ENCODE assay signal across 8 cellular contexts in the genomic region with DNA sequence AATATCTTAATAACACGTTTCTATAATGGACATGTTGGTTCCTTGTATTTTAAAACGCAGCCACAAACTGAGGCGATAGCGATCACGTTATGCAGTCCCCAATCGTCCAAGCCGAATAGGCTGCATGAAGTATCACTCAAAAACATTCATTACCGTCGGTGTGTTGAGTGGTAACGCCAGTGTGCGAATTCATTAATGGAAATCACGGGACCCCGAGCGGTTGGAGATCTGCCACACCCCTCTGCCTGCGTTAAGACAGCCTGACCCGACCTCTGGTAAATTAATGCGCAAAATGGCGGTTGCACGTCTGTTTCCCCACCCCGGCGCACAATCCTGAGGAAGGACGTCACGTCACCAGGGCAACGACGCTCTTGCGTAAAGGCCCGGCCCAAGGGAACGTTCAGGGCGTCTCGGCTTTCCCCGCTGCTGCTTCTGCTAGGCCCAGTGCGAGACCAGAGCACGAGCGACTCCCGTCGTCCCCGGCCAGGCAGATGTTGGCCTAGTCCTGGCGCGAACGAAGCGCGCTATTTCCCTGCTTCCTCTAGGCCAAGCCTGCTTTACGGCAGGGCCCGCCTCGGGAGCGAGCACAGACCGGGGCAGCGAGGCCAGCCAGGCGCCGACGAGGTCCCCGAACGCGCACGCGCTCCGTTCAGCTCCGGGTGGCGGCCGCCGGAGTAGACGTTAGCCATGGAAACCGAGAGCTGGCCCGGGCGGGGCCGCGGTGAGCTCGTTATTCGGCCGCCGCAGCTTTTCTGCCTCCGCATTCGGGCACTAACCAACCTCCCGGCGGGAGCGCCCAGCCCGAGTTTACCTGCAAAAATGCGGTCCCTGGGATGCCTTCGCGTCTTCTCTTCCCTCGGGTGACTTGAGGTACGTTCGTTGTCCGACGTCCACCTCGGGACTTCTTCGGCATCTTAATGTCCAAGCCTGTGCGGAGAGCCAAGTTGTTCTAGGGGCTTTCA. TPM values are rescaled to one million over a fixed set of nuclear protein-coding genes. Genes with fewer than 3 reads are reported as not detected.
DNase-seq lines count a peak whose midpoint lies in the region; ATAC-seq and TF ChIP-seq lines count a peak whose summit lies in the region.

TSS of gene PCNX4 (plus strand) at position 374 of the 962 bp plus-strand sequence. CDS start 15,716 bp downstream, outside the sequence.

- H3K79me2 ChIP-seq in parathyroid adenoma = peaks cover 33% of the 10 kb centered on the region

- peak within 1 kb of the TSS; percentile 99 for H2AFZ ChIP-seq in parathyroid adenoma

- peak; percentile 97 for DNase-seq in GM12864 (ENCODE audit: low read depth)
- DNase-seq in NCI-H1436 (lab: John Stamatoyannopoulos, UW) = peak; percentile 99
- peak; percentile 92 for DNase-seq in T follicular helper cell (ENCODE audit: low read depth)
- peak; percentile 99 for DNase-seq in adipocyte (ENCODE audit: low read depth)
- peak; percentile 98 to 100 for DNase-seq in cardiac muscle cell (ENCODE audit: low read depth in 1 of 2, low spot score in 1 of 2)
- peak; percentile 96 for DNase-seq in tibial nerve (ENCODE audit: low spot score in 2 of 2)

- H3K9me3 ChIP-seq in adipocyte (ENCODE audit: control insufficient read depth, low read length) (no peaks in the 10 kb centered on the region), cardiac muscle cell (ENCODE audit: low read depth) (no peaks in the 10 kb centered on the region), parathyroid adenoma (ENCODE audit: control insufficient read depth, low read length) (no peaks in the 10 kb centered on the region), tibial nerve (no peaks in the 10 kb centered on the region)

- WGBS in tibial nerve, 2 donors = 0 to 1% methylated on average over 65 to 87 of the region's 88 CpGs

- TF ChIP-seq EP300 in tibial nerve (IDR thresholded peaks at IDR 0.05) = peak; percentile 96 to 99

- peak within 1 kb of the TSS; percentile 99 for H3K9ac ChIP-seq in adipocyte (ENCODE audit: low read length)
- H3K9ac ChIP-seq in parathyroid adenoma = peak within 1 kb of the TSS; percentile 64

- ATAC-seq in HG02759 (IDR thresholded peaks at IDR 0.05; ENCODE audit: unreplicated experiment) = peak; percentile 97

- peak within 1 kb of the TSS; percentile 62 for H3K4me3 ChIP-seq in GM12864 (ENCODE audit: low read depth, low read length)
- peak within 1 kb of the TSS; percentile 100 for H3K4me3 ChIP-seq in adipocyte (ENCODE audit: low read length)
- peak within 1 kb of the TSS; percentile 80 for H3K4me3 ChIP-seq in cardiac muscle cell
- H3K4me3 ChIP-seq in parathyroid adenoma (ENCODE audit: low read depth, low read length) = peak within 1 kb of the TSS; percentile 97
- H3K4me3 ChIP-seq in tibial nerve = peak within 1 kb of the TSS; percentile 57 to 73 (median 72)

- H3K36me3 ChIP-seq in adipocyte (ENCODE audit: control insufficient read depth, insufficient read depth, low read length, severe bottlenecking) = no peaks in the 10 kb centered on the region
- H3K36me3 ChIP-seq in cardiac muscle cell = no peaks in the 10 kb centered on the region
- no peaks in the 10 kb centered on the region for H3K36me3 ChIP-seq in parathyroid adenoma (ENCODE audit: control insufficient read depth, insufficient read depth, low read length)
- no peaks in the 10 kb centered on the region for H3K36me3 ChIP-seq in tibial nerve

- TF ChIP-seq CTCF in GM12864 (IDR thresholded peaks at IDR 0.05; ENCODE audit: low read depth, low read length, missing control alignments) = no peak
- TF ChIP-seq CTCF in cardiac muscle cell (IDR thresholded peaks at IDR 0.05; ENCODE audit: low read depth, low read length) = no peak
- TF ChIP-seq CTCF in parathyroid adenoma (IDR thresholded peaks at IDR 0.05) = no peak
- TF ChIP-seq CTCF in tibial nerve (IDR thresholded peaks at IDR 0.05) = peak in 2 of 5 experiments; percentile 32 to 44

- H3K27ac ChIP-seq in cardiac muscle cell (peak within 1 kb of the TSS; percentile 98), parathyroid adenoma (peak within 1 kb of the TSS; percentile 98), tibial nerve (peak within 1 kb of the TSS; percentile 91 to 97 (median 95))

- H3K4me2 ChIP-seq in parathyroid adenoma (ENCODE audit: low read length) = peak within 1 kb of the TSS; percentile 89

- H3K27me3 ChIP-seq in adipocyte (replicated peaks; ENCODE audit: control insufficient read depth, insufficient read depth, low read length) (no peaks in the 10 kb centered on the region), cardiac muscle cell (no peaks in the 10 kb centered on the region), parathyroid adenoma (ENCODE audit: control insufficient read depth, insufficient read depth, low read length) (no peaks in the 10 kb centered on the region), tibial nerve (no peaks in the 10 kb centered on the region)

- TF ChIP-seq POLR2A in tibial nerve (IDR thresholded peaks at IDR 0.05) = peak; percentile 91 to 97

- H3K4me1 ChIP-seq in adipocyte (ENCODE audit: control insufficient read depth, insufficient read depth, low read length) (peaks cover 44% of the 10 kb centered on the region), cardiac muscle cell (ENCODE audit: low read depth) (peaks cover 23% of the 10 kb centered on the region), parathyroid adenoma (peaks cover 10% of the 10 kb centered on the region), tibial nerve (peaks cover 0 to 39% (median 24%) of the 10 kb centered on the region in 4 donors)

RNA-seq across cellular contexts. Expression of gene PCNX4, which starts in this region (rescaled TPM):
- 54.9 and 129 TPM in 2 replicates for total RNA-seq in cardiac muscle cell
- 39.7 and 53.0 TPM in 2 replicates for polyA plus RNA-seq in cardiac muscle cell
- 10 to 100 TPM; 52.2 to 74.7 (median 62.9) TPM for total RNA-seq in tibial nerve

Comparison
In these comparisons a context has a peak if more than half of its experiments do, and no peak if none do; other contexts are left out.
1. Peak in every context shown above with its lines: DNase-seq, ATAC-seq, H3K4me3 ChIP-seq and H3K27ac ChIP-seq.